Comparison of ENCODE assay signal across 24 cellular contexts in genomic region chr14:84071061-84071460, GRCh38.
"Had no signal": no experiment of that assay in that cellular context is flagged by ENCODE, and none has a peak within 500 bp of the region (broad histone marks: within the 10 kb centered on the region; RNA-seq: fewer than 3 reads in every experiment).

No MANE protein-coding gene starts in this region.

- H3K4me3 ChIP-seq: stomach, suprapubic skin, testis, thoracic aorta, thyroid gland, tibial artery, tibial nerve, transverse colon, upper lobe of left lung, upper lobe of right lung, uterus, vagina had no signal

- DNase-seq: stimulated activated CD4-positive, alpha-beta T cell treated with anti-CD3 and anti-CD28 coated beads, Interleukin-2, amount 100 ng/mL, for 48 hours; stimulated activated CD4-positive, alpha-beta T cell treated with anti-CD3 and anti-CD28 coated beads, Interleukin-4, amount 100 ng/mL, for 1 hour; stimulated activated CD4-positive, alpha-beta T cell treated with anti-CD3 and anti-CD28 coated beads, Interleukin-4, amount 100 ng/mL, for 24 hours; stimulated activated CD4-positive, alpha-beta T cell treated with anti-CD3 and anti-CD28 coated beads, Interleukin-4, amount 100 ng/mL, for 4 hours; stimulated activated CD8-positive, alpha-beta memory T cell treated with anti-CD3 and anti-CD28 coated beads, Interleukin-4, amount 100 ng/mL, for 48 hours; stimulated activated naive B cell treated with anti-CD40 and anti-IgM and Interleukin-4, amounts not matched to agents 10 μg/mL and 1 μg/mL and 100 μg/mL, for 72 hours; stimulated activated naive CD4-positive, alpha-beta T cell; stimulated activated naive CD4-positive, alpha-beta T cell treated with Interleukin-2 at 50 U/mL for 16 hours; stimulated activated naive CD8-positive, alpha-beta T cell treated with anti-CD3 and anti-CD28 coated beads, Interleukin-15, amount 100 ng/mL, for 72 hours; stimulated activated naive CD8-positive, alpha-beta T cell treated with anti-CD3 and anti-CD28 coated beads, Interleukin-15, Interleukin-2, amounts not matched to agents 100 U/mL and 50 U/mL, for 24 hours; stomach; substantia nigra; testis; thyroid gland; tibial artery; transverse colon; trophoblast cell; upper lobe of left lung; upper lobe of right lung; uterus had no signal
